Comparison of ENCODE assay signal across 10 cellular contexts in the genomic region with DNA sequence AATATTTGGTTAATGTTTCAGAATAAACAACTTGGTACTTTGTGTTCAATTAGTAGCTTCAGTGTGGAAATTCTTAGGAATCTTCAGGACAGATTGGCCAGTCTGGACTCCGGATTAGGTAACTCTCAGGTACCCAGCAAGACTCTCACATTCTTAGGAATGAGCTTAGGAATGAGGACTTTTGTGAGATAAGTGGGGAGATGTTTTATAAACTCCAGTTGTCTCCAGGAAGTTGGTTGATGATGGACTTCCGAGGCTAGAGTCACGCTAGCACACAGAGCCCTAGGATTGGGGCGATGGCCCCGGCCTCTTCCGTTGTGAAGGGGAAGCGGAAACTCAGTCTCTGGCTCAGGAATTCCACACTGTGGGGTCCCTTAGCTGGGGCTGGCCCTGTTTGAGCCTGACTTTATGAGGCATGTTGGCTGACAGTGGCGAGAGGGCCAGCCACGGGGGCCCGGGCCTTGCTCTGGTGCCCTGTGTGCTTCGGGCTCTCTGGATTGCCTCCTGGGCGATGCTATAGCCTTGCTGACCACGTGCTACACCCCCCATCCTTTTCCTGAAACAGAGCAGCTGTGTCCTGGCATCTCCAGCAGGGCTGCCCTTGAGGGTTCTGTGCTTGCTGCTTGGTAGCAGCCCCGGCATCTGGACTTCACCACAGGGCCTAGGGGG. TPM values are rescaled to one million over a fixed set of nuclear protein-coding genes. Genes with fewer than 3 reads are reported as not detected.
DNase-seq lines count a peak whose midpoint lies in the region; ATAC-seq and TF ChIP-seq lines count a peak whose summit lies in the region.
"Had no signal": no experiment of that assay in that cellular context is flagged by ENCODE, and none has a peak within 500 bp of the region (broad histone marks: within the 10 kb centered on the region; RNA-seq: fewer than 3 reads in every experiment).

No MANE protein-coding gene starts in this region.

- H3K27me3 Mint-ChIP-seq in HFFc6 (ENCODE audit: insufficient read depth), result no peaks in the 10 kb centered on the region; the same call in 1 of the 2 replicates

- no peak overlapping the region for H3K4me3 ChIP-seq in liver (ENCODE audit: low read depth in 1 of 3, low read length in 3 of 3)
- H3K4me3 ChIP-seq in stomach, result no peak overlapping the region

- peaks cover 14% of the 10 kb centered on the region for H3K4me1 Mint-ChIP-seq in HFFc6 (ENCODE audit: low read depth)

- no peak for TF ChIP-seq EP300 in stomach (IDR thresholded peaks at IDR 0.05)

- no peak for TF ChIP-seq RAD21 in liver (IDR thresholded peaks at IDR 0.05)

- TF ChIP-seq CTCF in HFFc6 (IDR thresholded peaks at IDR 0.05) (no peak), liver (IDR thresholded peaks at IDR 0.05; ENCODE audit: low read depth, low read length, missing input control) (no peak), stomach (IDR thresholded peaks at IDR 0.05) (no peak)

- TF ChIP-seq POLR2A in stomach (IDR thresholded peaks at IDR 0.05), result no peak

- 76% methylated on average over 14 of the region's 14 CpGs for WGBS in liver
- 69 to 87% (median 84%) methylated on average over 13 to 14 of the region's 14 CpGs for WGBS in stomach, 5 donors

- no peak overlapping the region for H3K4me3 Mint-ChIP-seq in HFFc6

- ATAC-seq in left colon, result no peak

- no peak overlapping the region for H3K9ac ChIP-seq in liver (ENCODE audit: low read depth in 1 of 2, low read length in 2 of 2)

- H3K36me3 ChIP-seq in liver (ENCODE audit: control insufficient read depth in 4 of 4, insufficient read depth in 3 of 4, low read depth in 1 of 4, low read length in 3 of 4), result peaks cover 0 to 4% (median 1%) of the 10 kb centered on the region in 4 donors
- peaks cover 0 to 22% (median 18%) of the 10 kb centered on the region in 4 donors for H3K36me3 ChIP-seq in stomach

- H3K4me1 ChIP-seq in liver (ENCODE audit: control insufficient read depth in 4 of 4, insufficient read depth in 4 of 4, low read length in 3 of 4) (peaks cover 9 to 18% (median 16%) of the 10 kb centered on the region in 4 donors), stomach (peaks cover 0 to 27% (median 20%) of the 10 kb centered on the region in 4 donors)

- DNase-seq in HFFc6 (no peak), cerebellar cortex (ENCODE audit: low spot score) (peak; percentile 54), stomach (no peak), NCI-H2029 treated with DMSO at 0.1 percent for 48 hours (lab: John Stamatoyannopoulos, UW) (no peak), left colon (no peak)
- no peak for DNase-seq in activated CD4-positive, alpha-beta T cell treated with anti-CD3 and anti-CD28 coated beads for 1 hour
- DNase-seq in stimulated activated CD4-positive, alpha-beta T cell treated with anti-CD3 and anti-CD28 coated beads, Interleukin-4, amount 100 ng/mL, for 4 hours, result no peak
- DNase-seq: DND-41; effector CD4-positive, alpha-beta T cell had no signal

- peak overlapping the region; percentile 61 for H3K27ac Mint-ChIP-seq in HFFc6

- H3K36me3 Mint-ChIP-seq in HFFc6 (ENCODE audit: low read depth), result peaks cover 6% of the 10 kb centered on the region; the same call in 1 of the 2 replicates

- H3K9me3 ChIP-seq in liver (ENCODE audit: control insufficient read depth in 4 of 4, low read length in 3 of 4) (no peaks in the 10 kb centered on the region), stomach (no peaks in the 10 kb centered on the region)

- H3K27me3 ChIP-seq in liver (ENCODE audit: control insufficient read depth in 4 of 4, insufficient read depth in 4 of 4, low read length in 3 of 4) (no peaks in the 10 kb centered on the region), stomach (no peaks in the 10 kb centered on the region)

- no peaks in the 10 kb centered on the region for H3K9me3 Mint-ChIP-seq in HFFc6

- peak overlapping the region; percentile 57 to 79 for H3K27ac ChIP-seq in liver (ENCODE audit: low read depth in 1 of 2, low read length in 2 of 2)
- peak overlapping the region in 4 of 5 donors; percentile 33 to 63 (median 51) for H3K27ac ChIP-seq in stomach

- intact Hi-C loops in stomach (cut with DNase I; ENCODE audit: low total_unique reads), result no loop called here
- intact Hi-C loops in left colon (cut with DNase I, micrococcal nuclease), result no loop called here

TF ChIP-seq in liver, 16 proteins besides CTCF, POLR2A, EP300 and RAD21:
- peak; percentile 5 for TF ChIP-seq SP1 (IDR thresholded peaks at IDR 0.05)
- TF ChIP-seq ZBTB33 (IDR thresholded peaks at IDR 0.05), result no peak
- no peak for TF ChIP-seq FOXA2 (IDR thresholded peaks at IDR 0.05)
- no peak for TF ChIP-seq TAF1 (conservative IDR thresholded peaks at IDR 0.05)
- TF ChIP-seq, protein P1, sequence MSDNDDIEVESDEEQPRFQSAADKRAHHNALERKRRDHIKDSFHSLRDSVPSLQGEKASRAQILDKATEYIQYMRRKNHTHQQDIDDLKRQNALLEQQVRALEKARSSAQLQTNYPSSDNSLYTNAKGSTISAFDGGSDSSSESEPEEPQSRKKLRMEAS (IDR thresholded peaks at IDR 0.05), result no peak
- peak; percentile 25 to 36 for TF ChIP-seq HNF4A (conservative IDR thresholded peaks at IDR 0.05)

RNA-seq across cellular contexts. Expression of gene RAB11FIP3, which starts 32.4 kb away (rescaled TPM):
- total RNA-seq in HFFc6 (2021; fragmentation: NEBNext Ultra II Directional; extraction: Animal tissue kit (Norgen Biotek cat#: 25700)), result 10 to 100 TPM; 30.3 to 36.9 (median 33.9) TPM
- total RNA-seq in liver (10 to 100 TPM in 1 of 2 donors, 1 to 10 TPM in 1; 8.8 to 29.4 TPM), stomach (100 to 1,000 TPM in 1 of 5 donors, 10 to 100 TPM in 3, 1 to 10 TPM in 1; 6.7 to 102 (median 57.8) TPM), left colon (10 to 100 TPM; 21.2 to 23.2 TPM)
- polyA plus RNA-seq in liver (10 to 100 TPM in 1 of 2 donors, 1 to 10 TPM in 1; 3.5 to 22.6 TPM), stomach (10 to 100 TPM; 15.4 to 19.7 (median 16.2) TPM)

RNA-seq across cellular contexts. Expression of gene DECR2, which starts 56.2 kb away (rescaled TPM):
- total RNA-seq in HFFc6 (2021; fragmentation: NEBNext Ultra II Directional; extraction: Animal tissue kit (Norgen Biotek cat#: 25700)), result 10 to 100 TPM; 14.0 to 20.3 (median 16.0) TPM
- total RNA-seq in liver, result 100 to 1,000 TPM in 1 of 2 donors, 10 to 100 TPM in 1; 42.2 to 119 TPM
- 100 to 1,000 TPM; 133 to 210 TPM for polyA plus RNA-seq in liver
- total RNA-seq in stomach, result 100 to 1,000 TPM in 1 of 5 donors, 10 to 100 TPM in 2, 1 to 10 TPM in 2; 5.8 to 149 (median 12.5) TPM
- 10 to 100 TPM; 20.8 to 24.5 (median 22.6) TPM for polyA plus RNA-seq in stomach
- 10 to 100 TPM; 60.6 to 61.8 TPM for total RNA-seq in left colon
